In the genomic region with DNA sequence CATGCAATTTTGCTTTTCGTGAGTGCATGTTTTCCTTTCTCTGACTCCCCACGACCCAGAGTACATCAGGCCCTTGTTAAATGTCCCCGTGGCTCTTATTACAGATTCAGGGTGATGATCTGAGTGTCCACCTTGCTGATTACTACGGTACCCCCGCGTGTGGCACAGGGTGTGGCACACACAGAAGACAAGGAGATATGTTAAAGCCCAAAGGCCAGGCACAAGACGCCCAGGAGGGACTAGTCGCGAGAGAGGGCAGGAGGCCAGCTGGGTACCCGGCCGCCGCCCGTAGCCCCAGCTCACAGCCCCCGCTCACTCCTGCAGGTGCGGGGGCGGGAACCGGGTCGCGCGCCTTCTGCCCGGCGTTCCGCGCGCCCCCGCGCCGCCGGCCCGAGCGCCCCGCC, we compare ENCODE assay signal across 8 cellular contexts. TPM values are rescaled to one million over a fixed set of nuclear protein-coding genes. Genes with fewer than 3 reads are reported as not detected.
DNase-seq lines count a peak whose midpoint lies in the region; ATAC-seq and TF ChIP-seq lines count a peak whose summit lies in the region.

No MANE protein-coding gene starts in this region.

- no peak for ATAC-seq in CD4-positive, alpha-beta T cell (ENCODE audit: poor library complexity)
- ATAC-seq in HG03457 (IDR thresholded peaks at IDR 0.05; ENCODE audit: unreplicated experiment) (peak; percentile 22), HG02870 (IDR thresholded peaks at IDR 0.05; ENCODE audit: unreplicated experiment) (no peak)

- H3K9ac ChIP-seq in muscle layer of colon (ENCODE audit: low read length), result no peak overlapping the region

- TF ChIP-seq POLR2A in breast epithelium (IDR thresholded peaks at IDR 0.05), result no peak

- peak overlapping the region; percentile 94 for H3K4me3 Mint-ChIP-seq in CD4-positive, alpha-beta T cell

- no peaks in the 10 kb centered on the region for H3K9me3 ChIP-seq in CD4-positive, alpha-beta T cell (ENCODE audit: control insufficient read depth, low read length)
- no peaks in the 10 kb centered on the region for H3K9me3 ChIP-seq in breast epithelium
- no peaks in the 10 kb centered on the region for H3K9me3 ChIP-seq in muscle layer of colon (ENCODE audit: low read length)

- DNase-seq in CD4-positive, alpha-beta T cell, result no peak
- DNase-seq in breast epithelium (ENCODE audit: low spot score in 2 of 2) (no peak), retina (no peak), ACHN (no peak)
- DNase-seq in stimulated activated CD4-positive, alpha-beta T cell treated with anti-CD3 and anti-CD28 coated beads, Interleukin-4, amount 100 ng/mL, for 24 hours, result no peak

- H3K36me3 ChIP-seq in breast epithelium, result no peaks in the 10 kb centered on the region
- H3K36me3 ChIP-seq in muscle layer of colon (ENCODE audit: insufficient read depth, low read length), result no peaks in the 10 kb centered on the region

- H3K27me3 ChIP-seq in CD4-positive, alpha-beta T cell (ENCODE audit: control insufficient read depth, insufficient read depth, low read length), result no peaks in the 10 kb centered on the region
- H3K27me3 ChIP-seq in breast epithelium (no peaks in the 10 kb centered on the region), muscle layer of colon (ENCODE audit: control insufficient read depth in 1 of 2, insufficient read depth in 2 of 2, low read length in 2 of 2) (no peaks in the 10 kb centered on the region)

- H3K9me3 Mint-ChIP-seq in CD4-positive, alpha-beta T cell, result no peaks in the 10 kb centered on the region

- POLR2A ChIA-PET in CD4-positive, alpha-beta T cell (lab: Charles Lee), result interaction anchor here (0.6 to 2.9 kb wide), 28 partner anchors 9 to 1686 kb away, joined by 3 to 33 read pairs (median 5); partner anchors contain the start of genes BTAF1, CEP55, CPEB3 and FRA10AC1

- no peaks in the 10 kb centered on the region for H3K36me3 Mint-ChIP-seq in CD4-positive, alpha-beta T cell (ENCODE audit: low read depth)

- H3K27ac Mint-ChIP-seq in CD4-positive, alpha-beta T cell, result peak overlapping the region; percentile 85

- H3K27ac ChIP-seq in CD4-positive, alpha-beta T cell (ENCODE audit: low read depth, low read length), result peak overlapping the region; percentile 72
- H3K27ac ChIP-seq in breast epithelium, result peak overlapping the region; percentile 87 to 92
- peak overlapping the region; percentile 24 for H3K27ac ChIP-seq in muscle layer of colon (ENCODE audit: low read depth, low read length)

- H3K4me3 ChIP-seq in breast epithelium, result peak overlapping the region; percentile 93 to 95 (median 94)
- H3K4me3 ChIP-seq in muscle layer of colon (ENCODE audit: low read depth in 1 of 2, low read length in 2 of 2), result peak overlapping the region; percentile 73

- intact Hi-C loops in CD4-positive, alpha-beta T cell (cut with DNase I, micrococcal nuclease), result loop anchor here in 1 of 2 experiments (5.0 to 10.0 kb wide), 8 partner anchors 256 to 1686 kb away; partner anchors contain the start of genes CEP55, CPEB3, FRA10AC1 and HECTD2
- intact Hi-C loops in breast epithelium (cut with DNase I; ENCODE audit: low total_unique reads), result no loop called here

- H3K27me3 Mint-ChIP-seq in CD4-positive, alpha-beta T cell, result no peaks in the 10 kb centered on the region

- H3K4me1 Mint-ChIP-seq in CD4-positive, alpha-beta T cell (ENCODE audit: low read depth), result peaks cover 30% of the 10 kb centered on the region

- TF ChIP-seq CTCF in CD4-positive, alpha-beta T cell (IDR thresholded peaks at IDR 0.05), result no peak
- no peak for TF ChIP-seq CTCF in breast epithelium (IDR thresholded peaks at IDR 0.05)

- CTCF ChIA-PET in CD4-positive, alpha-beta T cell (lab: Charles Lee), result interaction anchor here (1.0 to 1.3 kb wide), 2 partner anchors 10 to 1514 kb away, joined by 3 to 4 read pairs; partner anchors contain the start of gene NOC3L

- in situ Hi-C loops in ACHN (cut with HindIII; ENCODE audit: low pct_ligation_motif_present, low pct_unique_long_range_greater_than_20kb, low sequenced_read_pairs), result no loop called here

- H3K4me1 ChIP-seq in breast epithelium, result no peaks in the 10 kb centered on the region
- H3K4me1 ChIP-seq in muscle layer of colon (ENCODE audit: insufficient read depth, low read length), result peaks cover 13% of the 10 kb centered on the region

RNA-seq across cellular contexts. Expression of gene EXOC6, which starts 0.3 kb away (rescaled TPM):
- total RNA-seq in CD4-positive, alpha-beta T cell, result 1 to 10 TPM; 6.6 to 7.4 TPM
- 10 to 100 TPM in 2 of 3 donors, 1 to 10 TPM in 1; 7.0 to 26.1 (median 16.1) TPM for total RNA-seq in breast epithelium

Comparison
In these comparisons a context has a peak if more than half of its experiments do, and no peak if none do; other contexts are left out.
1. H3K27ac ChIP-seq: peak in every context shown above with its lines; median percentile 90 in breast epithelium; 72 in CD4-positive, alpha-beta T cell; 24 in muscle layer of colon.